10 cellular contexts compared by ENCODE assay signal in genomic region chr16:75248536-75249380, GRCh38. TPM values are rescaled to one million over a fixed set of nuclear protein-coding genes. Genes with fewer than 3 reads are reported as not detected.
DNase-seq lines count a peak whose midpoint lies in the region; ATAC-seq and TF ChIP-seq lines count a peak whose summit lies in the region.
"Had no signal": no experiment of that assay in that cellular context is flagged by ENCODE, and none has a peak within 500 bp of the region (broad histone marks: within the 10 kb centered on the region; RNA-seq: fewer than 3 reads in every experiment).

No MANE protein-coding gene starts in this region.

- H3K9me3 ChIP-seq in left ventricle myocardium inferior (replicated peaks) (no peaks in the 10 kb centered on the region), fibroblast of lung (ENCODE audit: control insufficient read depth, insufficient read depth, low read depth, low read length) (no peaks in the 10 kb centered on the region), osteoblast (ENCODE audit: low read depth, low read length) (no peaks in the 10 kb centered on the region), aorta (ENCODE audit: control insufficient read depth, low read length) (no peaks in the 10 kb centered on the region)

- intact Hi-C loops in left ventricle myocardium inferior (cut with micrococcal nuclease), result no loop called here
- intact Hi-C loops in Right ventricle myocardium superior (cut with DNase I), result no loop called here
- intact Hi-C loops in aorta (cut with DNase I), result no loop called here

- H3K27me3 ChIP-seq in left ventricle myocardium inferior (ENCODE audit: low read depth) (no peaks in the 10 kb centered on the region), fibroblast of lung (ENCODE audit: control insufficient read depth, insufficient read depth, low read length) (no peaks in the 10 kb centered on the region), osteoblast (ENCODE audit: insufficient read depth, low read length) (no peaks in the 10 kb centered on the region), aorta (ENCODE audit: control insufficient read depth in 1 of 2, insufficient read depth in 2 of 2, low read length in 1 of 2) (no peaks in the 10 kb centered on the region)

- WGBS in aorta, 2 donors, result 11 to 13% methylated on average over 17 of the region's 17 CpGs

- H3K4me2 ChIP-seq in fibroblast of lung (ENCODE audit: extremely low read depth, insufficient read depth, low read length) (peak overlapping the region; percentile 90), osteoblast (ENCODE audit: insufficient read depth, low read length) (peak overlapping the region; percentile 97)

- peak overlapping the region; percentile 98 for H3K27ac ChIP-seq in left ventricle myocardium inferior (replicated peaks)
- peak overlapping the region; percentile 97 for H3K27ac ChIP-seq in fibroblast of lung (ENCODE audit: insufficient read depth, low read length)
- H3K27ac ChIP-seq in osteoblast (ENCODE audit: low read depth, low read length), result peak overlapping the region; percentile 99
- peak overlapping the region; percentile 52 to 87 for H3K27ac ChIP-seq in aorta (ENCODE audit: low read depth in 1 of 2, low read length in 2 of 2)

- peak overlapping the region; percentile 92 for H3K9ac ChIP-seq in fibroblast of lung (ENCODE audit: insufficient read depth, low read length)

- H3K4me1 ChIP-seq in left ventricle myocardium inferior, result peaks cover 97% of the 10 kb centered on the region
- peaks cover 71% of the 10 kb centered on the region for H3K4me1 ChIP-seq in fibroblast of lung (ENCODE audit: control insufficient read depth, extremely low read depth, insufficient read depth, low read length)
- H3K4me1 ChIP-seq in osteoblast (ENCODE audit: insufficient read depth, low read length), result peaks cover 85% of the 10 kb centered on the region
- H3K4me1 ChIP-seq in aorta (ENCODE audit: control insufficient read depth in 1 of 2, insufficient read depth in 2 of 2, low read length in 2 of 2), result peaks cover 0 to 8% of the 10 kb centered on the region in 2 donors

- H3K4me3 ChIP-seq in left ventricle myocardium inferior (peak overlapping the region; percentile 97), fibroblast of lung (replicated peaks in 1 of 4; ENCODE audit: control extremely low read depth in 1 of 4, insufficient read depth in 1 of 4, low read depth in 3 of 4, low read length in 4 of 4) (peak overlapping the region in 2 of 4 experiments; percentile 69 to 80), osteoblast (ENCODE audit: insufficient read depth, low read length) (peak overlapping the region; percentile 92), aorta (ENCODE audit: low read length in 2 of 2) (no peak overlapping the region)

- TF ChIP-seq CTCF in left ventricle myocardium inferior (IDR thresholded peaks at IDR 0.05; ENCODE audit: borderline replicate concordance) (no peak), fibroblast of lung (conservative IDR thresholded peaks at IDR 0.05 in 1 of 2, IDR thresholded peaks at IDR 0.05 in 1 of 2; ENCODE audit: low read depth in 1 of 2, low read length in 2 of 2) (no peak), osteoblast (IDR thresholded peaks at IDR 0.05; ENCODE audit: extremely low read depth, low read depth, low read length) (no peak)

- no peaks in the 10 kb centered on the region for H3K36me3 ChIP-seq in left ventricle myocardium inferior
- H3K36me3 ChIP-seq in fibroblast of lung (ENCODE audit: control insufficient read depth, insufficient read depth, low read length), result peaks cover 3% of the 10 kb centered on the region
- H3K36me3 ChIP-seq in osteoblast (ENCODE audit: insufficient read depth, low read length), result peaks cover 13% of the 10 kb centered on the region
- H3K36me3 ChIP-seq in aorta (ENCODE audit: control insufficient read depth in 1 of 2, insufficient read depth in 2 of 2, low read length in 1 of 2), result no peaks in the 10 kb centered on the region

- H4K20me1 ChIP-seq in fibroblast of lung (ENCODE audit: control insufficient read depth, extremely low read depth, insufficient read depth, low read length) (peaks cover 1% of the 10 kb centered on the region), osteoblast (ENCODE audit: insufficient read depth, low read length) (peaks cover 73% of the 10 kb centered on the region)

- H2AFZ ChIP-seq in fibroblast of lung (ENCODE audit: low read length) (no peak overlapping the region), osteoblast (ENCODE audit: low read length) (no peak overlapping the region)

- no peak for DNase-seq in left ventricle myocardium inferior
- no peak for DNase-seq in Right ventricle myocardium superior
- no peak for DNase-seq in fibroblast of lung (ENCODE audit: low read depth in 2 of 2)
- DNase-seq in osteoblast (ENCODE audit: insufficient read length, low spot score, missing footprints), result peak; percentile 95
- DNase-seq in aorta, result peak in 1 of 2 donors; percentile 50
- DNase-seq in NCI-H2171 treated with DMSO at 0.1 percent for 48 hours (lab: John Stamatoyannopoulos, UW), result no peak
- DNase-seq in NOMO-1 (lab: John Stamatoyannopoulos, UW; ENCODE audit: unreplicated experiment in 2 of 2), result no peak
- DNase-seq: NCI-H748 treated with DMSO at 0.1 percent for 48 hours; stimulated activated CD4-positive, alpha-beta T cell treated with anti-CD3 and anti-CD28 coated beads, Interleukin-1b, Interleukin-23, amount 100 ng/mL, for 48 hours had no signal

- H3K79me2 ChIP-seq in fibroblast of lung (ENCODE audit: control insufficient read depth, insufficient read depth, low read length) (peaks cover 91% of the 10 kb centered on the region), osteoblast (ENCODE audit: insufficient read depth, low read length) (peaks cover 93% of the 10 kb centered on the region)

- ATAC-seq in Right ventricle myocardium superior (ENCODE audit: poor library complexity) (no peak), aorta (ENCODE audit: low FRiP score) (no peak), GM18868 (IDR thresholded peaks at IDR 0.05; ENCODE audit: unreplicated experiment) (no peak)

RNA-seq across cellular contexts. Expression of gene BCAR1, which starts 2.7 kb away (rescaled TPM):
- 82.8 TPM for total RNA-seq in left ventricle myocardium inferior
- 75.4 TPM for total RNA-seq in Right ventricle myocardium superior
- total RNA-seq in fibroblast of lung, result 26.5 and 36.8 TPM in 2 replicates
- 32.8 and 66.5 TPM in 2 replicates for polyA plus RNA-seq in fibroblast of lung
- polyA plus RNA-seq in fibroblast of lung (2012), result 68.9 and 146 TPM in 2 replicates
- 37.6 and 115 TPM in 2 replicates for polyA minus RNA-seq in fibroblast of lung (ENCODE audit: low replicate concordance)
- total RNA-seq in osteoblast, result 66.9 and 75.3 TPM in 2 replicates
- total RNA-seq in aorta, result 100 to 1,000 TPM; 125 to 140 TPM
- 10 to 100 TPM; 28.7 to 56.3 TPM for polyA plus RNA-seq in aorta

RNA-seq across cellular contexts. Expression of gene CTRB1, which starts 30.0 kb away (rescaled TPM):
- total RNA-seq in left ventricle myocardium inferior, result not detected
- total RNA-seq in Right ventricle myocardium superior, result not detected
- total RNA-seq in fibroblast of lung, result not detected in 2 replicates
- not detected in 2 replicates for polyA plus RNA-seq in fibroblast of lung
- 0.40 TPM in 1 of 2 replicates, not detected in the other for polyA plus RNA-seq in fibroblast of lung (2012)
- polyA minus RNA-seq in fibroblast of lung (ENCODE audit: low replicate concordance), result not detected in 2 replicates
- total RNA-seq in osteoblast, result not detected in 2 replicates
- total RNA-seq in aorta, result 1 to 10 TPM; 3.4 to 6.8 TPM
- polyA plus RNA-seq in aorta, result 10 to 100 TPM in 1 of 2 donors, 1 to 10 TPM in 1; 5.7 to 17.4 TPM

RNA-seq across cellular contexts. Expression of gene CTRB2, which starts 41.8 kb away (rescaled TPM):
- total RNA-seq in left ventricle myocardium inferior, result not detected
- total RNA-seq in Right ventricle myocardium superior, result not detected
- total RNA-seq in fibroblast of lung, result not detected in 2 replicates
- not detected in 2 replicates for polyA plus RNA-seq in fibroblast of lung
- polyA plus RNA-seq in fibroblast of lung (2012), result 0.10 TPM in 1 of 2 replicates, not detected in the other
- not detected in 2 replicates for polyA minus RNA-seq in fibroblast of lung (ENCODE audit: low replicate concordance)
- not detected in 2 replicates for total RNA-seq in osteoblast
- total RNA-seq in aorta, result 10 to 100 TPM in 1 of 2 donors, 1 to 10 TPM in 1; 9.1 to 11.6 TPM
- 10 to 100 TPM; 12.7 to 19.0 TPM for polyA plus RNA-seq in aorta

Comparison
In these comparisons a context has a peak if more than half of its experiments do, and no peak if none do; other contexts are left out.
1. H3K4me3 ChIP-seq: peak in left ventricle myocardium inferior (single experiment) and osteoblast (single experiment); none in aorta (0 of 2).
2. Peak in every context shown above with its lines, with median percentiles within 50 percentile points of each other: H3K27ac ChIP-seq.